ENCODE assay signal across 20 cellular contexts in the genomic region with DNA sequence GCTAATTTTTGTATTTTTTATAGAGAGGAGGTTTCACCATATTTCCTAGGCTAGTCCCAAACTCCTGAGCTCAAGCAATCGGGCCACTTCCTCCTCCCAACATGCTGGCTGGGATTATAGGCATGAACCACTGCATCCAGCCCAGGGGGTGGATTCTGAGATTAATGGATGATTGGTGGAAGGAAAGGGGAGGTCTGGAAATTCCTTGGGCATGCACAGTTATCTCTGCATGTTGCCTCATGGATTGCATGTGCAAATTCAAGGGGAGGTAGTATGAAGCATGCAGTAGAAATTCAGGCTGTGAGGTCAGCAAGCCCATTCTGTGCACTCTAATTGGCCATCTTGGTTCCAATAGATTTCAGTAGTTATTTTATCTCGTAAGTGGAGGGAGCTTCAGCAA.
DNase-seq lines count a peak whose midpoint lies in the region; ATAC-seq, FAIRE-seq and TF ChIP-seq lines count a peak whose summit lies in the region.
"Had no signal": no experiment of that assay in that cellular context is flagged by ENCODE, and none has a peak within 500 bp of the region (broad histone marks: within the 10 kb centered on the region; RNA-seq: fewer than 3 reads in every experiment).

No MANE protein-coding gene starts in this region.

- no peak for ATAC-seq in HG02642 (IDR thresholded peaks at IDR 0.05; ENCODE audit: poor library complexity, unreplicated experiment)
- ATAC-seq: A549 had no signal

- no peak overlapping the region for H3K4me3 ChIP-seq in choroid plexus epithelial cell (ENCODE audit: low read depth, low read length)
- H3K4me3 ChIP-seq: A549; BLaER1 treated with 17β-estradiol and CSF1 and Interleukin-3, amounts not matched to agents 10 nM and 100 nM; HAP-1 had no signal

- DNase-seq in D721Med (ENCODE audit: insufficient read length, low spot score): no peak
- peak; percentile 76 for DNase-seq in NCI-H226
- DNase-seq in choroid plexus epithelial cell (ENCODE audit: low read depth): peak; percentile 23
- no peak for DNase-seq in activated gamma-delta T cell (lab: John Stamatoyannopoulos, UW)
- DNase-seq in ecto neural progenitor cell (ENCODE audit: low spot score): no peak
- DNase-seq: 8988T; ACHN; BE2C; CD4-positive, alpha-beta T cell; CD8-positive, alpha-beta memory T cell; DMS53; DMS79 treated with DMSO at 0.1 percent for 48 hours; GF-D8; GOT3 had no signal

- peak; percentile 86 for FAIRE-seq in D721Med (lab: Jason Lieb, UNC)
- FAIRE-seq: A549, GM12891, H54 had no signal

- TF ChIP-seq CTCF in D721Med (IDR thresholded peaks at IDR 0.05; ENCODE audit: insufficient read depth, missing control alignments): no peak
- no peak for TF ChIP-seq CTCF in choroid plexus epithelial cell (conservative IDR thresholded peaks at IDR 0.05; ENCODE audit: low read depth, low read length)

Comparison
In these comparisons a context has a peak if more than half of its experiments do, and no peak if none do; other contexts are left out.
1. DNase-seq: peak in NCI-H226 (single experiment) and choroid plexus epithelial cell (single experiment); none in D721Med (single experiment), activated gamma-delta T cell (single experiment) and ecto neural progenitor cell (single experiment).